Comparison of ENCODE assay signal across 8 cellular contexts in genomic region chr7:23334482-23335056, GRCh38. TPM values are rescaled to one million over a fixed set of nuclear protein-coding genes. Genes with fewer than 3 reads are reported as not detected.
DNase-seq lines count a peak whose midpoint lies in the region; ATAC-seq and TF ChIP-seq lines count a peak whose summit lies in the region.

No MANE protein-coding gene starts in this region.

- no peak for TF ChIP-seq CTCF in spleen (IDR thresholded peaks at IDR 0.05 in 8 of 11, conservative IDR thresholded peaks at IDR 0.05 in 3 of 11)

- TF ChIP-seq POLR2A in spleen (IDR thresholded peaks at IDR 0.05), result no peak

- H3K4me3 ChIP-seq in SJSA1, result no peak overlapping the region
- H3K4me3 ChIP-seq in spleen, result no peak overlapping the region

- no peak for ATAC-seq in HG03520 (IDR thresholded peaks at IDR 0.05; ENCODE audit: unreplicated experiment)

- peak; percentile 98 for DNase-seq in HCEC 1CT
- DNase-seq in SJSA1 (ENCODE audit: low read depth in 1 of 2, low spot score in 2 of 2), result peak; percentile 87 to 94
- DNase-seq in foreskin melanocyte, result peak; percentile 97
- DNase-seq in spleen, result no peak
- DNase-seq in D341Med (ENCODE audit: low spot score), result no peak
- DNase-seq in stimulated activated CD8-positive, alpha-beta memory T cell treated with anti-CD3 and anti-CD28 coated beads, Interleukin-4, amount 100 ng/mL, for 48 hours, result no peak
- no peak for DNase-seq in NCI-H1930 (lab: John Stamatoyannopoulos, UW)

- H3K27ac ChIP-seq in SJSA1 (peak overlapping the region; percentile 63), spleen (peak overlapping the region in 5 of 8 donors; percentile 12 to 34 (median 20))

- no peaks in the 10 kb centered on the region for H3K27me3 ChIP-seq in SJSA1 (replicated peaks)
- H3K27me3 ChIP-seq in spleen (replicated peaks in 1 of 7), result no peaks in the 10 kb centered on the region

- peaks cover 90% of the 10 kb centered on the region for H3K36me3 ChIP-seq in SJSA1
- no peaks in the 10 kb centered on the region for H3K36me3 ChIP-seq in spleen

- H3K4me1 ChIP-seq in SJSA1 (replicated peaks), result peaks cover 60% of the 10 kb centered on the region
- H3K4me1 ChIP-seq in spleen, result peaks cover 0 to 8% (median 0%) of the 10 kb centered on the region in 6 donors

- peaks cover 3% of the 10 kb centered on the region; the same call in 1 of the 2 replicates for H3K9me3 ChIP-seq in SJSA1 (replicated peaks)
- no peaks in the 10 kb centered on the region for H3K9me3 ChIP-seq in spleen

- intact Hi-C loops in spleen (cut with DNase I; ENCODE audit: low total_unique reads), result no loop called here

- 54 to 77% (median 67%) methylated on average over 5 of the region's 5 CpGs for WGBS in spleen, 5 donors

RNA-seq across cellular contexts. Expression of gene MALSU1, which starts 35.4 kb away (rescaled TPM):
- 94.0 and 139 TPM in 2 replicates for total RNA-seq in SJSA1 (2014; rRNA removed; shearing (Covaris generic))
- total RNA-seq in spleen, result 10 to 100 TPM; 26.5 to 49.8 (median 36.2) TPM
- polyA plus RNA-seq in spleen, result 10 to 100 TPM; 18.3 to 34.2 (median 28.3) TPM

Comparison
In these comparisons a context has a peak if more than half of its experiments do, and no peak if none do; other contexts are left out.
1. DNase-seq: peak in HCEC 1CT (single experiment), SJSA1 (2 of 2) and foreskin melanocyte (single experiment); none in spleen (single experiment), D341Med (single experiment), stimulated activated CD8-positive, alpha-beta memory T cell treated with anti-CD3 and anti-CD28 coated beads, Interleukin-4, amount 100 ng/mL, for 48 hours (single experiment) and NCI-H1930 (0 of 2).